Comparison of ENCODE assay signal across 19 cellular contexts in the genomic region with DNA sequence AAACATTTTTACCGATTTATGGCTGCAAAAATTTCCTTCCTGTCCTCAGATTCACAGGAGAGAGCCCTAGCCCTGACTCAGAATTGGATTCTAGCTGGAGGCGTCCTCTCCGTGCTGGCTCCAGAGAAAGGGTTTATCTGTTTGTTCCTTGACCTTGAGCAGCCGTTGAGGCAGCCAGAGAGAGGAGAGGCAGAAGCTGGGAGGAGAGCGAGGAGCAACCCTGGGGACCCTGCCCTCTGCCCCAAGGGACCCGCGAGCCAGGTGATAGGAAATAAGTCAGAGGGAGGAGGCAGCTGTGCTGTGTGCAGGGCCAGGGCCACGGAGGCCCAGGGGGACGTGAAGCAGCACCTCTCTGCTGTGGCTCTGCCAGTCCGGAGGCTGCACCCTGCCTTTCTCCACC.
DNase-seq lines count a peak whose midpoint lies in the region; ATAC-seq and TF ChIP-seq lines count a peak whose summit lies in the region.
"Had no signal": no experiment of that assay in that cellular context is flagged by ENCODE, and none has a peak within 500 bp of the region (broad histone marks: within the 10 kb centered on the region; RNA-seq: fewer than 3 reads in every experiment).

No MANE protein-coding gene starts in this region.

- peak; percentile 84 for ATAC-seq in DND-41 (ENCODE audit: insufficient read depth, low read depth)
- ATAC-seq in left ventricle myocardium superior: peak; percentile 27
- ATAC-seq in GM19351 (IDR thresholded peaks at IDR 0.05; ENCODE audit: unreplicated experiment): no peak
- no peak for ATAC-seq in stimulated activated effector memory CD8-positive, alpha-beta T cell treated with anti-CD3 and anti-CD28 coated beads, Interleukin-12 subunit alpha, Interleukin-12 subunit beta, amount 100 ng/mL, for 72 hours
- ATAC-seq: activated CD4-positive, CD25-positive, alpha-beta regulatory T cell treated with anti-CD3 and anti-CD28 coated beads, Interleukin-2, amount 50 U/mL, for 24 hours; activated naive CD8-positive, alpha-beta T cell treated with anti-CD3 and anti-CD28 coated beads, Interleukin-2, amount 50 U/mL, for 24 hours; PC-3 had no signal

- H3K27ac ChIP-seq in DND-41 (ENCODE audit: low read length): peak overlapping the region; percentile 65
- no peak overlapping the region for H3K27ac ChIP-seq in mesenchymal stem cell (ENCODE audit: low read length, poor library complexity, severe bottlenecking)

- peak overlapping the region; percentile 89 for H3K27ac Mint-ChIP-seq in nephron progenitor cell
- H3K27ac Mint-ChIP-seq in stimulated activated effector memory CD8-positive, alpha-beta T cell treated with anti-CD3 and anti-CD28 coated beads, Interleukin-12 subunit alpha, Interleukin-12 subunit beta, amount 100 ng/mL, for 72 hours: no peak overlapping the region
- H3K27ac Mint-ChIP-seq: activated naive CD8-positive, alpha-beta T cell treated with anti-CD3 and anti-CD28 coated beads, Interleukin-2, amount 50 U/mL, for 24 hours; H9 had no signal

- H3K4me1 Mint-ChIP-seq in nephron progenitor cell: peaks cover 59% of the 10 kb centered on the region
- H3K4me1 Mint-ChIP-seq in stimulated activated effector memory CD8-positive, alpha-beta T cell treated with anti-CD3 and anti-CD28 coated beads, Interleukin-12 subunit alpha, Interleukin-12 subunit beta, amount 100 ng/mL, for 72 hours: peaks cover 6% of the 10 kb centered on the region
- H3K4me1 Mint-ChIP-seq: activated naive CD8-positive, alpha-beta T cell treated with anti-CD3 and anti-CD28 coated beads, Interleukin-2, amount 50 U/mL, for 24 hours had no signal

- no peak overlapping the region for H2BK120ac ChIP-seq in mesenchymal stem cell (ENCODE audit: low read depth, low read length)

- H3K4me3 ChIP-seq in DND-41 (ENCODE audit: low read depth in 1 of 2, low read length in 2 of 2): no peak overlapping the region
- H3K4me3 ChIP-seq in mesenchymal stem cell (ENCODE audit: insufficient read depth in 1 of 2, low read depth in 1 of 2, low read length in 2 of 2): no peak overlapping the region
- H3K4me3 ChIP-seq: uterus had no signal

- peak; percentile 77 for DNase-seq in DND-41
- peak; percentile 84 for DNase-seq in NCI-H1436 (lab: John Stamatoyannopoulos, UW)
- DNase-seq in left ventricle myocardium superior: no peak
- DNase-seq in nephron progenitor cell: no peak
- no peak for DNase-seq in mesenchymal stem cell
- DNase-seq in stimulated activated effector memory CD8-positive, alpha-beta T cell treated with anti-CD3 and anti-CD28 coated beads, Interleukin-12 subunit alpha, Interleukin-12 subunit beta, amount 100 ng/mL, for 72 hours (ENCODE audit: low spot score in 2 of 2): no peak
- no peak for DNase-seq in NCI-H2196 (lab: John Stamatoyannopoulos, UW; ENCODE audit: unreplicated experiment)
- DNase-seq: activated naive CD8-positive, alpha-beta T cell treated with anti-CD3 and anti-CD28 coated beads, Interleukin-2, amount 50 U/mL, for 24 hours; central memory CD4-positive, alpha-beta T cell; effector CD8-positive, alpha-beta T cell; H9; IMR-90; NCI-H2081 treated with DMSO at 0.1 percent for 48 hours; NCI-H748 treated with DMSO at 0.1 percent for 48 hours; PC-3; stimulated activated CD4-positive, alpha-beta T cell treated with anti-CD3 and anti-CD28 coated beads, Interleukin-2, amount 100 ng/mL, for 48 hours; uterus had no signal

- intact Hi-C loops in left ventricle myocardium superior (cut with micrococcal nuclease): no loop called here

- H3K9me3 Mint-ChIP-seq in nephron progenitor cell: no peaks in the 10 kb centered on the region
- no peaks in the 10 kb centered on the region for H3K9me3 Mint-ChIP-seq in stimulated activated effector memory CD8-positive, alpha-beta T cell treated with anti-CD3 and anti-CD28 coated beads, Interleukin-12 subunit alpha, Interleukin-12 subunit beta, amount 100 ng/mL, for 72 hours
- H3K9me3 Mint-ChIP-seq: activated naive CD8-positive, alpha-beta T cell treated with anti-CD3 and anti-CD28 coated beads, Interleukin-2, amount 50 U/mL, for 24 hours; H9 had no signal

- H4K91ac ChIP-seq in mesenchymal stem cell (ENCODE audit: low read length): no peak overlapping the region

- no peaks in the 10 kb centered on the region for H4K20me1 ChIP-seq in DND-41 (ENCODE audit: insufficient read depth, low read length)

- H3K4ac ChIP-seq in mesenchymal stem cell (ENCODE audit: low read depth in 1 of 2, low read length in 2 of 2): no peak overlapping the region

- no peak overlapping the region for H3K4me2 ChIP-seq in DND-41 (ENCODE audit: insufficient read depth, low read length)
- no peak overlapping the region for H3K4me2 ChIP-seq in mesenchymal stem cell (ENCODE audit: low read length, poor library complexity, severe bottlenecking)

- H2AFZ ChIP-seq in DND-41 (ENCODE audit: low read depth, low read length) (no peak overlapping the region), mesenchymal stem cell (ENCODE audit: low read depth, low read length) (no peak overlapping the region)

- peak overlapping the region in 1 of 2 experiments; percentile 28 for H3K14ac ChIP-seq in mesenchymal stem cell (ENCODE audit: low read length in 2 of 2)

- H3K9ac ChIP-seq in DND-41 (ENCODE audit: low read depth, low read length): peak overlapping the region; percentile 19; the same call in 1 of the 2 replicates
- no peak overlapping the region for H3K9ac ChIP-seq in mesenchymal stem cell (ENCODE audit: low read length)

- H3K36me3 Mint-ChIP-seq in nephron progenitor cell (ENCODE audit: low read depth): no peaks in the 10 kb centered on the region
- no peaks in the 10 kb centered on the region for H3K36me3 Mint-ChIP-seq in stimulated activated effector memory CD8-positive, alpha-beta T cell treated with anti-CD3 and anti-CD28 coated beads, Interleukin-12 subunit alpha, Interleukin-12 subunit beta, amount 100 ng/mL, for 72 hours

- no peak overlapping the region for H3K4me3 Mint-ChIP-seq in nephron progenitor cell
- H3K4me3 Mint-ChIP-seq in stimulated activated effector memory CD8-positive, alpha-beta T cell treated with anti-CD3 and anti-CD28 coated beads, Interleukin-12 subunit alpha, Interleukin-12 subunit beta, amount 100 ng/mL, for 72 hours: no peak overlapping the region
- H3K4me3 Mint-ChIP-seq: activated naive CD8-positive, alpha-beta T cell treated with anti-CD3 and anti-CD28 coated beads, Interleukin-2, amount 50 U/mL, for 24 hours; H9 had no signal

- TF ChIP-seq CTCF in DND-41 (IDR thresholded peaks at IDR 0.05; ENCODE audit: borderline replicate concordance, extremely low read depth, low read length, poor library complexity, severe bottlenecking) (no peak), nephron progenitor cell (IDR thresholded peaks at IDR 0.05) (no peak)

- H3K36me3 ChIP-seq in DND-41 (ENCODE audit: insufficient read depth, low read length): no peaks in the 10 kb centered on the region
- no peaks in the 10 kb centered on the region for H3K36me3 ChIP-seq in mesenchymal stem cell (ENCODE audit: control insufficient read depth in 1 of 2, insufficient read depth in 2 of 2, low read depth in 1 of 2, low read length in 2 of 2)
- H3K36me3 ChIP-seq: uterus had no signal

- H2AK5ac ChIP-seq in mesenchymal stem cell (ENCODE audit: low read length, severe bottlenecking): no peak overlapping the region

- peaks cover 42% of the 10 kb centered on the region for H3K4me1 ChIP-seq in DND-41 (ENCODE audit: insufficient read depth, low read length)
- H3K4me1 ChIP-seq in mesenchymal stem cell (ENCODE audit: control insufficient read depth, insufficient read depth, low read depth, low read length): no peaks in the 10 kb centered on the region
- H3K4me1 ChIP-seq: uterus had no signal

- peak overlapping the region in 1 of 2 experiments; percentile 2 for H3K18ac ChIP-seq in mesenchymal stem cell (ENCODE audit: low read depth in 1 of 2, low read length in 2 of 2)

- no peak overlapping the region for H2BK5ac ChIP-seq in mesenchymal stem cell (ENCODE audit: low read depth, low read length, poor library complexity, severe bottlenecking)

- no peaks in the 10 kb centered on the region for H3K79me2 ChIP-seq in DND-41 (ENCODE audit: insufficient read depth, low read length)

- no peak overlapping the region for H2BK12ac ChIP-seq in mesenchymal stem cell (ENCODE audit: low read length in 2 of 2)

- no peaks in the 10 kb centered on the region for H3K27me3 ChIP-seq in DND-41 (ENCODE audit: insufficient read depth, low read length, poor library complexity)
- H3K27me3 ChIP-seq in mesenchymal stem cell (ENCODE audit: control insufficient read depth in 1 of 2, insufficient read depth in 1 of 2, low read length in 2 of 2): peaks cover 11 to 18% of the 10 kb centered on the region in 2 experiments
- H3K27me3 ChIP-seq: uterus had no signal

- no peak overlapping the region for H3K23ac ChIP-seq in mesenchymal stem cell (ENCODE audit: low read length in 2 of 2)

- H4K8ac ChIP-seq in mesenchymal stem cell (ENCODE audit: low read length): no peak overlapping the region

- no peaks in the 10 kb centered on the region for H3K9me3 ChIP-seq in DND-41 (ENCODE audit: insufficient read depth, low read length, severe bottlenecking)
- H3K9me3 ChIP-seq in mesenchymal stem cell (ENCODE audit: control insufficient read depth, low read length): no peaks in the 10 kb centered on the region
- H3K9me3 ChIP-seq: uterus had no signal

- no peak overlapping the region for H2BK15ac ChIP-seq in mesenchymal stem cell (ENCODE audit: low read depth, poor library complexity, severe bottlenecking)

- H3K27me3 Mint-ChIP-seq in nephron progenitor cell (ENCODE audit: low read depth, poor library complexity): peaks cover 17% of the 10 kb centered on the region

- 65% methylated on average over 10 of the region's 10 CpGs for WGBS in mesenchymal stem cell

- H3K79me1 ChIP-seq in mesenchymal stem cell (replicated peaks; ENCODE audit: low read length, poor library complexity, severe bottlenecking): no peaks in the 10 kb centered on the region

Comparison
In these comparisons a context has a peak if more than half of its experiments do, and no peak if none do; other contexts are left out.
1. ATAC-seq: peak in DND-41 (single experiment) and left ventricle myocardium superior (single experiment); none in GM19351 (single experiment) and stimulated activated effector memory CD8-positive, alpha-beta T cell treated with anti-CD3 and anti-CD28 coated beads, Interleukin-12 subunit alpha, Interleukin-12 subunit beta, amount 100 ng/mL, for 72 hours (single experiment).
2. DNase-seq: peak in DND-41 (single experiment) and NCI-H1436 (single experiment); none in left ventricle myocardium superior (single experiment), nephron progenitor cell (single experiment), mesenchymal stem cell (single experiment), stimulated activated effector memory CD8-positive, alpha-beta T cell treated with anti-CD3 and anti-CD28 coated beads, Interleukin-12 subunit alpha, Interleukin-12 subunit beta, amount 100 ng/mL, for 72 hours (0 of 2) and NCI-H2196 (single experiment).